Comparison of ENCODE assay signal across 25 cellular contexts in the genomic region with DNA sequence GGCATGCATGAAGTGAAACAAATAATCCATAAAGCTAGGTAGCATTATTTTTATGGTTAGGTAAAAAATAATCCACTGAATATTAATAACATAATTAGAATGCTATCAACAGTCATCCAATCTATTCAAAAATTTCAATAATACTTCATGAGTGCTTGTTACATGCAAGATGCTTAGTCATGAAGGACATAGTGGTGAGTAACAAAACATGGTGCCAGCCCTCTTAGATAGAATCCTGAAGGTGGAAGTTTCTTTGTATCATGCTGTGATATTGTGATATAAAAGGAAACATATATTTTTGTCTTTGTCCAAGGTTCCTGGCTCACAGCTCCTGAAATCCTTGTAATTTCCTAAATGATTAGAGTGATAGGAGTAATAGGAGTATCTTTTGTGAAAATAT. TPM values are rescaled to one million over a fixed set of nuclear protein-coding genes. Genes with fewer than 3 reads are reported as not detected.
DNase-seq lines count a peak whose midpoint lies in the region; ATAC-seq, FAIRE-seq and TF ChIP-seq lines count a peak whose summit lies in the region.
"Had no signal": no experiment of that assay in that cellular context is flagged by ENCODE, and none has a peak within 500 bp of the region (broad histone marks: within the 10 kb centered on the region; RNA-seq: fewer than 3 reads in every experiment).

No MANE protein-coding gene starts in this region.

- no peaks in the 10 kb centered on the region for H3K9me3 Mint-ChIP-seq in astrocyte (ENCODE audit: unreplicated experiment)
- H3K9me3 Mint-ChIP-seq: CD8-positive, alpha-beta memory T cell; IgD-negative memory B cell had no signal

- H3K4me3 ChIP-seq in astrocyte (ENCODE audit: insufficient read depth, low read depth, low read length): no peak overlapping the region
- H3K4me3 ChIP-seq in fibroblast of mammary gland (ENCODE audit: control insufficient read depth, low read depth, low read length): no peak overlapping the region
- H3K4me3 ChIP-seq: HAP-1 had no signal

- TF ChIP-seq CTCF in astrocyte (IDR thresholded peaks at IDR 0.05; ENCODE audit: insufficient read depth, low read depth, low read length) (no peak), fibroblast of mammary gland (conservative IDR thresholded peaks at IDR 0.05; ENCODE audit: control insufficient read depth, insufficient read depth, low read depth, low read length) (no peak)

- H3K36me3 ChIP-seq in astrocyte (ENCODE audit: insufficient read depth, low read length): no peaks in the 10 kb centered on the region
- H3K36me3 ChIP-seq: BE2C, HAP-1 had no signal

- FAIRE-seq in astrocyte (lab: Jason Lieb, UNC): peak; percentile 17
- FAIRE-seq: A204.1, GM12891, GM19239, HTR-8/SVneo had no signal

- H4K20me1 ChIP-seq in astrocyte (ENCODE audit: insufficient read depth, low read length): no peaks in the 10 kb centered on the region

- no peak overlapping the region for H3K27ac ChIP-seq in astrocyte (ENCODE audit: low read depth, low read length)
- H3K27ac ChIP-seq: HL-60 had no signal

- peaks cover 32% of the 10 kb centered on the region for H3K4me1 Mint-ChIP-seq in astrocyte (ENCODE audit: low read depth, unreplicated experiment)
- H3K4me1 Mint-ChIP-seq: CD4-positive, CD25-positive, alpha-beta regulatory T cell; CD8-positive, alpha-beta memory T cell; IgD-negative memory B cell had no signal

- DNase-seq in AG20443 (ENCODE audit: low spot score) (peak; percentile 27), astrocyte (ENCODE audit: low read depth) (no peak), fibroblast of mammary gland (ENCODE audit: low read depth) (peak; percentile 51), HT-29 (ENCODE audit: low spot score) (no peak), mesenteric fat pad (ENCODE audit: low spot score) (no peak)
- DNase-seq in stimulated activated CD4-positive, alpha-beta T cell treated with anti-CD3 and anti-CD28 coated beads, Interleukin-1b, Interleukin-23, amount 100 ng/mL, for 48 hours: no peak
- DNase-seq: BE2C; C1 segment of cervical spinal cord; CD4-positive, CD25-positive, alpha-beta regulatory T cell; CD8-positive, alpha-beta memory T cell; COR-L47; DMS 273 treated with DMSO at 0.1 percent for 48 hours; DMS53; DND-41; EL; KBM-7 had no signal

- H3K27me3 ChIP-seq in astrocyte (ENCODE audit: insufficient read depth, low read length): no peaks in the 10 kb centered on the region
- H3K27me3 ChIP-seq: BE2C had no signal

- ATAC-seq in HG03521 (IDR thresholded peaks at IDR 0.05; ENCODE audit: unreplicated experiment): no peak

- H3K4me3 Mint-ChIP-seq in astrocyte (ENCODE audit: unreplicated experiment): no peak overlapping the region
- H3K4me3 Mint-ChIP-seq: CD4-positive, CD25-positive, alpha-beta regulatory T cell; CD8-positive, alpha-beta memory T cell; IgD-negative memory B cell had no signal

- no peaks in the 10 kb centered on the region for H3K9me3 ChIP-seq in astrocyte (ENCODE audit: insufficient read depth, low read depth, low read length)
- H3K9me3 ChIP-seq: BE2C, HAP-1 had no signal

- peak overlapping the region; percentile 8 for H3K27ac Mint-ChIP-seq in astrocyte (ENCODE audit: unreplicated experiment)
- H3K27ac Mint-ChIP-seq: CD4-positive, CD25-positive, alpha-beta regulatory T cell; CD8-positive, alpha-beta memory T cell; IgD-negative memory B cell had no signal

- no peak overlapping the region for H3K9ac ChIP-seq in astrocyte (ENCODE audit: low read length)

- H3K4me1 ChIP-seq in astrocyte (ENCODE audit: insufficient read depth, low read length): no peaks in the 10 kb centered on the region
- H3K4me1 ChIP-seq: BE2C, HAP-1 had no signal

- H3K4me2 ChIP-seq in astrocyte (ENCODE audit: low read length): no peak overlapping the region

- H2AFZ ChIP-seq in astrocyte (ENCODE audit: low read depth, low read length): no peak overlapping the region

- no peaks in the 10 kb centered on the region for H3K79me2 ChIP-seq in astrocyte (ENCODE audit: insufficient read depth, low read length)

- H3K36me3 Mint-ChIP-seq in astrocyte (ENCODE audit: low read depth, unreplicated experiment): no peaks in the 10 kb centered on the region
- H3K36me3 Mint-ChIP-seq: CD4-positive, CD25-positive, alpha-beta regulatory T cell; CD8-positive, alpha-beta memory T cell had no signal

- no peaks in the 10 kb centered on the region for H3K27me3 Mint-ChIP-seq in astrocyte (ENCODE audit: low read depth, unreplicated experiment)
- H3K27me3 Mint-ChIP-seq: CD4-positive, CD25-positive, alpha-beta regulatory T cell had no signal

RNA-seq across cellular contexts. Expression of gene RCAN2, which starts 14.9 kb away (rescaled TPM):
- total RNA-seq in astrocyte: 9.9 and 10.6 TPM in 2 replicates
- total RNA-seq in HT-29 (2014; rRNA removed; shearing (Covaris generic)): 0.03 TPM in 1 of 2 replicates, not detected in the other
- total RNA-seq in mesenteric fat pad: 6.7 TPM
- total RNA-seq: CD4-positive, CD25-positive, alpha-beta regulatory T cell; G401 had no signal

Comparison
In these comparisons a context has a peak if more than half of its experiments do, and no peak if none do; other contexts are left out.
1. DNase-seq: peak in AG20443 (single experiment) and fibroblast of mammary gland (single experiment); none in astrocyte (single experiment), HT-29 (single experiment), mesenteric fat pad (single experiment) and stimulated activated CD4-positive, alpha-beta T cell treated with anti-CD3 and anti-CD28 coated beads, Interleukin-1b, Interleukin-23, amount 100 ng/mL, for 48 hours (single experiment).